Comparison of ENCODE assay signal across 1 cellular context in genomic region chr16:88908307-88908706, GRCh38.
TF ChIP-seq lines count a peak whose summit lies in the region.

No MANE protein-coding gene starts in this region.

TF ChIP-seq in K562, 482 proteins besides CTCF, POLR2A, EP300 and RAD21:
- TF ChIP-seq HDGF (IDR thresholded peaks at IDR 0.05) = no peak
- no peak for TF ChIP-seq FOXO4 (CRISPR knock-in tag; IDR thresholded peaks at IDR 0.05)
- no peak for TF ChIP-seq ELF1 (tag; IDR thresholded peaks at IDR 0.05)
- peak; percentile 49; the same call in 1 of the 2 replicates for TF ChIP-seq POLR2G (IDR thresholded peaks at IDR 0.05; ENCODE audit: low read depth, low read length)
- TF ChIP-seq SRSF1 (IDR thresholded peaks at IDR 0.05; ENCODE audit: low read depth, low read length) = no peak
- no peak for TF ChIP-seq SAFB (IDR thresholded peaks at IDR 0.05; ENCODE audit: borderline replicate concordance, low read depth, low read length)
- TF ChIP-seq RBM22 (IDR thresholded peaks at IDR 0.05; ENCODE audit: low read depth, low read length, poor library complexity, severe bottlenecking) = peak; percentile 12
- TF ChIP-seq PHF21A (IDR thresholded peaks at IDR 0.05; ENCODE audit: borderline replicate concordance, low read depth) = no peak
